In the genomic region with DNA sequence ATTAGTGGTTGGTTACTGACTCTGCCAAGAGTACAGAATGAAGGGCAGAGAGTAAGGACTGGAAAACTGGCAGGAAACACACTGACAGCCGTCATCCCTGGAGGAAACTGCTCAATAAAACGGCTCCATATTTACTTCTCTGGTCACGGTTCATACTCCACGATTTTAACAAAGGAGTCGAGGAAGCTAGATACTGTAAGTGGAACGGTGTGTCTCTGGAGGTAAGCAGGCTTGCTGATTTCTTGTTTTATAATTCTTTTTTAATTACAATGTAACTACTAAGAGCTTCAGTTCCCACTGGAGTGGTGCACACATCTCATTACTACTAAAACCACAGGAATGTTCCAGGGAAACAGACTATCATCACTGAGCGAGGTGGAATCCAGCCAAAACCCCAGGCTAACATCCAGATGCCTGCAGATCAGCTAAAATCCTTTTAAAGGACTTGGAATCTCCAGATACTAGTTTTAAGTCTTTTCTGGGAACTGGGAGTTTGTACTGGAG, we compare ENCODE assay signal across 11 cellular contexts. TPM values are rescaled to one million over a fixed set of nuclear protein-coding genes. Genes with fewer than 3 reads are reported as not detected.
DNase-seq lines count a peak whose midpoint lies in the region; ATAC-seq, FAIRE-seq and TF ChIP-seq lines count a peak whose summit lies in the region.
"Had no signal": no experiment of that assay in that cellular context is flagged by ENCODE, and none has a peak within 500 bp of the region (broad histone marks: within the 10 kb centered on the region; RNA-seq: fewer than 3 reads in every experiment).

No MANE protein-coding gene starts in this region.

- peak; percentile 67 for FAIRE-seq in A549 (lab: Jason Lieb, UNC)
- FAIRE-seq: H1, small intestine had no signal

- POLR2A ChIA-PET in A549 (lab: Yijun Ruan, JAX) = interaction anchor here (1.2 kb wide), 1 partner anchor 55 kb away, joined by 4 read pairs; a partner anchor contains a TSS

- CTCF ChIA-PET in A549 (lab: Yijun Ruan, JAX) = interaction anchor here (0.9 to 28.6 kb wide), 5 partner anchors 10 to 68 kb away, joined by 3 to 591 read pairs (median 3); a partner anchor contains a TSS

- 82% methylated on average over 7 of the region's 7 CpGs for WGBS in A549 (ENCODE audit: missing lambda C conversion rate)

- TF ChIP-seq EP300 in A549 (IDR thresholded peaks at IDR 0.05) = no peak

- H3K36me3 Mint-ChIP-seq in mesothelial cell of epicardium = peaks cover 32% of the 10 kb centered on the region

- no peak overlapping the region for H3K4me3 Mint-ChIP-seq in mesothelial cell of epicardium
- H3K4me3 Mint-ChIP-seq: CD4-positive, alpha-beta T cell had no signal

- TF ChIP-seq RAD21 in A549 (conservative IDR thresholded peaks at IDR 0.05 in 1 of 2, IDR thresholded peaks at IDR 0.05 in 1 of 2) = no peak

- no peaks in the 10 kb centered on the region for H3K27me3 Mint-ChIP-seq in mesothelial cell of epicardium (ENCODE audit: low read depth)
- H3K27me3 Mint-ChIP-seq: CD4-positive, alpha-beta T cell had no signal

- H3K27ac Mint-ChIP-seq in mesothelial cell of epicardium = peak overlapping the region; percentile 91
- H3K27ac Mint-ChIP-seq: CD4-positive, alpha-beta T cell had no signal

- H3K4me1 Mint-ChIP-seq in mesothelial cell of epicardium = peaks cover 22% of the 10 kb centered on the region

- no peak overlapping the region for H3K4me3 ChIP-seq in A549

- H3K4me1 ChIP-seq in A549 = no peaks in the 10 kb centered on the region

- ATAC-seq in A549 = no peak
- ATAC-seq in HG03175 (IDR thresholded peaks at IDR 0.05; ENCODE audit: unreplicated experiment) = no peak
- no peak for ATAC-seq in GM19463 (IDR thresholded peaks at IDR 0.05; ENCODE audit: unreplicated experiment)
- ATAC-seq in HG03095 (IDR thresholded peaks at IDR 0.05; ENCODE audit: unreplicated experiment) = no peak

- H3K9me3 Mint-ChIP-seq in mesothelial cell of epicardium = no peaks in the 10 kb centered on the region
- H3K9me3 Mint-ChIP-seq: CD4-positive, alpha-beta T cell had no signal

- no peak overlapping the region for H3K27ac ChIP-seq in A549

- no peak for TF ChIP-seq POLR2A in A549 (IDR thresholded peaks at IDR 0.05; ENCODE audit: low read length)

- DNase-seq in A549 (ENCODE audit: low read depth in 1 of 2, low spot score in 1 of 2) (no peak), LoVo (ENCODE audit: low spot score) (peak; percentile 18), dermis blood vessel endothelial cell (peak; percentile 79), mesothelial cell of epicardium (ENCODE audit: low spot score in 2 of 2, unreplicated experiment in 2 of 2) (peak in 1 of 2 experiments; percentile 63), NCI-H1930 (lab: John Stamatoyannopoulos, UW) (no peak)
- DNase-seq: CD4-positive, alpha-beta T cell; small intestine had no signal

- TF ChIP-seq CTCF in A549 (IDR thresholded peaks at IDR 0.05) (no peak), mesothelial cell of epicardium (IDR thresholded peaks at IDR 0.05; ENCODE audit: unreplicated experiment) (no peak)

- no peak overlapping the region for H3K4me2 ChIP-seq in A549

- no peaks in the 10 kb centered on the region for H3K9me3 ChIP-seq in A549

TF ChIP-seq in A549, 52 proteins besides CTCF, POLR2A, EP300 and RAD21:
- TF ChIP-seq MYC (IDR thresholded peaks at IDR 0.05; ENCODE audit: borderline replicate concordance, low read length) = no peak
- no peak for TF ChIP-seq CHD2 (IDR thresholded peaks at IDR 0.05; ENCODE audit: low read length, partially characterized antibody)
- no peak for TF ChIP-seq TP53 (CRISPR knock-in tag; IDR thresholded peaks at IDR 0.05)

RNA-seq across cellular contexts. Expression of a gene that starts 17.8 kb away (rescaled TPM):
- 11.5 and 13.7 TPM in 2 replicates for polyA plus RNA-seq in A549 (2011; rRNA removed)
- 4.7 and 7.2 TPM in 2 replicates for polyA plus RNA-seq in A549 (2012; cell fraction: cytosol; rRNA removed)
- 8.7 and 12.9 TPM in 2 replicates for polyA plus RNA-seq in A549 (2012; cell fraction: nucleus; rRNA removed)
- polyA plus RNA-seq in A549 (2017; fragmentation: RNase III; extraction: RNeasy Plus Mini Kit Qiagen cat#74134 plus additional on column Dnase treatment) = 2.3 to 3.4 TPM (median 3.0 TPM) in 3 replicates
- polyA minus RNA-seq in A549 (2011; rRNA and poly(A)+ RNA removed) = 8.2 and 8.7 TPM in 2 replicates
- total RNA-seq in dermis blood vessel endothelial cell = 0.37 TPM in 1 of 2 replicates, not detected in the other
- total RNA-seq in mesothelial cell of epicardium = 69.6 to 72.5 TPM (median 71.4 TPM) in 3 replicates

RNA-seq across cellular contexts. Expression of a gene that starts 37.0 kb away (rescaled TPM):
- polyA plus RNA-seq in A549 (2011; rRNA removed) (2.1 and 2.7 TPM in 2 replicates), A549 (2017; fragmentation: RNase III; extraction: RNeasy Plus Mini Kit Qiagen cat#74134 plus additional on column Dnase treatment) (2.4 to 2.9 TPM (median 2.7 TPM) in 3 replicates)
- polyA plus RNA-seq in A549 (2012; cell fraction: cytosol; rRNA removed) = 2.8 and 3.6 TPM in 2 replicates
- polyA plus RNA-seq in A549 (2012; cell fraction: nucleus; rRNA removed) = 3.9 and 4.4 TPM in 2 replicates
- 1.9 and 2.3 TPM in 2 replicates for polyA minus RNA-seq in A549 (2011; rRNA and poly(A)+ RNA removed)
- total RNA-seq in dermis blood vessel endothelial cell (0.05 and 0.17 TPM in 2 replicates), mesothelial cell of epicardium (0.32 to 0.63 TPM (median 0.44 TPM) in 3 replicates)

RNA-seq across cellular contexts. Expression of a gene that starts 50.1 kb away (rescaled TPM):
- polyA plus RNA-seq in A549 (2011; rRNA removed) (12.1 and 12.4 TPM in 2 replicates), A549 (2017; fragmentation: RNase III; extraction: RNeasy Plus Mini Kit Qiagen cat#74134 plus additional on column Dnase treatment) (9.8 to 11.1 TPM (median 10.4 TPM) in 3 replicates)
- 6.3 and 7.6 TPM in 2 replicates for polyA plus RNA-seq in A549 (2012; cell fraction: cytosol; rRNA removed)
- polyA plus RNA-seq in A549 (2012; cell fraction: nucleus; rRNA removed) = 9.8 and 10.8 TPM in 2 replicates
- 25.1 and 26.9 TPM in 2 replicates for polyA minus RNA-seq in A549 (2011; rRNA and poly(A)+ RNA removed)
- total RNA-seq in dermis blood vessel endothelial cell (10.7 and 13.1 TPM in 2 replicates), mesothelial cell of epicardium (21.9 to 24.9 TPM (median 24.5 TPM) in 3 replicates)

RNA-seq across cellular contexts. Expression of a gene that starts 50.2 kb away (rescaled TPM):
- polyA plus RNA-seq in A549 (2011; rRNA removed) (136 and 145 TPM in 2 replicates), A549 (2017; fragmentation: RNase III; extraction: RNeasy Plus Mini Kit Qiagen cat#74134 plus additional on column Dnase treatment) (72.2 to 77.1 TPM (median 73.4 TPM) in 3 replicates)
- polyA plus RNA-seq in A549 (2012; cell fraction: cytosol; rRNA removed) = 65.7 and 68.3 TPM in 2 replicates
- polyA plus RNA-seq in A549 (2012; cell fraction: nucleus; rRNA removed) = 68.0 and 96.5 TPM in 2 replicates
- 96.4 and 129 TPM in 2 replicates for polyA minus RNA-seq in A549 (2011; rRNA and poly(A)+ RNA removed)
- total RNA-seq in dermis blood vessel endothelial cell (21.3 and 57.4 TPM in 2 replicates), mesothelial cell of epicardium (91.2 to 98.0 TPM (median 94.2 TPM) in 3 replicates)

RNA-seq across cellular contexts. Expression of a gene that starts 55.1 kb away (rescaled TPM):
- polyA plus RNA-seq in A549 (2011; rRNA removed) (4.6 and 4.9 TPM in 2 replicates), A549 (2017; fragmentation: RNase III; extraction: RNeasy Plus Mini Kit Qiagen cat#74134 plus additional on column Dnase treatment) (22.6 to 26.8 TPM (median 25.5 TPM) in 3 replicates)
- 14.4 and 20.1 TPM in 2 replicates for polyA plus RNA-seq in A549 (2012; cell fraction: cytosol; rRNA removed)
- 71.8 and 82.1 TPM in 2 replicates for polyA plus RNA-seq in A549 (2012; cell fraction: nucleus; rRNA removed)
- polyA minus RNA-seq in A549 (2011; rRNA and poly(A)+ RNA removed) = 8.8 and 11.0 TPM in 2 replicates
- total RNA-seq in dermis blood vessel endothelial cell (25.2 and 26.9 TPM in 2 replicates), mesothelial cell of epicardium (20.3 to 22.9 TPM (median 20.6 TPM) in 3 replicates)

Comparison
In these comparisons a context has a peak if more than half of its experiments do, and no peak if none do; other contexts are left out.
1. DNase-seq: peak in LoVo (single experiment) and dermis blood vessel endothelial cell (single experiment); none in A549 (0 of 2) and NCI-H1930 (0 of 2).
2. RNA of a gene that starts 17.8 kb away (total RNA-seq): 69.6 to 72.5 TPM in mesothelial cell of epicardium; 0.37 TPM in dermis blood vessel endothelial cell; every median in the first group is over 10 times any median in the second.